12 cellular contexts compared by ENCODE assay signal in the genomic region with DNA sequence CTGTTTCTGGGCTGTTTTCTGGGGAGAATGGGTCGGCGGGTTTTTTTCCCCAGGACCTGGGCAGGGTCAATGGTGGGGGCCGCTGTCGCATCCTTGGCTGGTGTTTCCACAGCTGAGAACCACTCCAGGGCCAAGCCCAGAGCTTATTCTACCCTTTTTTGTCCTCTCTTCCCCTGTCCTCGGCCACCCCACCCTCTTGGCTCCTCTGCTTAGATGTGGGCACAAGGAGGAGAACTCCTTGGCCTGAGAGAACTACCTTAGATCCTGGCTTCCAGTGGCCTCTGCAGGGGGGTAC. TPM values are rescaled to one million over a fixed set of nuclear protein-coding genes. Genes with fewer than 3 reads are reported as not detected.
DNase-seq lines count a peak whose midpoint lies in the region; ATAC-seq and TF ChIP-seq lines count a peak whose summit lies in the region.
"Had no signal": no experiment of that assay in that cellular context is flagged by ENCODE, and none has a peak within 500 bp of the region (broad histone marks: within the 10 kb centered on the region; RNA-seq: fewer than 3 reads in every experiment).

No MANE protein-coding gene starts in this region.

- POLR2A ChIA-PET in PC-9 (lab: Charles Lee; ENCODE audit: unreplicated experiment) = no interaction called here

- no peaks in the 10 kb centered on the region for H3K9me2 ChIP-seq in PC-9 (ENCODE audit: insufficient read depth)

- H3K36me3 ChIP-seq in left lung (no peaks in the 10 kb centered on the region), PC-9 (ENCODE audit: low read depth) (no peaks in the 10 kb centered on the region)

- peak overlapping the region in 1 of 2 donors; percentile 38 for H3K4me3 ChIP-seq in left lung
- no peak overlapping the region for H3K4me3 ChIP-seq in PC-9

- H3K4me1 ChIP-seq in left lung (peaks cover 27 to 75% of the 10 kb centered on the region in 2 donors), PC-9 (replicated peaks; ENCODE audit: insufficient read depth) (peaks cover 21% of the 10 kb centered on the region)

- no peaks in the 10 kb centered on the region for H4K20me1 ChIP-seq in PC-9 (ENCODE audit: insufficient read depth)

- no peak for TF ChIP-seq CTCF in left lung (IDR thresholded peaks at IDR 0.05)
- TF ChIP-seq CTCF in PC-9 (conservative IDR thresholded peaks at IDR 0.05) = no peak

- H3K36me3 Mint-ChIP-seq in T-helper 1 cell treated with Interleukin-12 subunit alpha and Interleukin-12 subunit beta and Interleukin-4 antibody, amounts not matched to agents 30 μg/mL and 1 μg/mL, for 36 hours (ENCODE audit: low read depth) = peaks cover 23% of the 10 kb centered on the region
- peaks cover 32% of the 10 kb centered on the region for H3K36me3 Mint-ChIP-seq in activated T-helper 1 cell treated with anti-CD3 and anti-CD28 coated beads, Interleukin-12 subunit alpha, Interleukin-12 subunit beta, Interleukin-2, Interleukin-4 antibody, amounts not matched to agents 30 ng/mL and 10 ng/mL and 1 ng/mL, durations not matched to agents 14 hours and 24 hours and 36 hours (ENCODE audit: low read depth)
- H3K36me3 Mint-ChIP-seq in stimulated activated memory B cell treated with anti-CD40 and anti-IgM and Interleukin-4, amounts not matched to agents 10 μg/mL and 1 μg/mL and 100 μg/mL, for 72 hours = no peaks in the 10 kb centered on the region

- peak overlapping the region; percentile 74 for H3K4me3 Mint-ChIP-seq in T-helper 1 cell treated with Interleukin-12 subunit alpha and Interleukin-12 subunit beta and Interleukin-4 antibody, amounts not matched to agents 30 μg/mL and 1 μg/mL, for 36 hours
- H3K4me3 Mint-ChIP-seq in activated T-helper 1 cell treated with anti-CD3 and anti-CD28 coated beads, Interleukin-12 subunit alpha, Interleukin-12 subunit beta, Interleukin-2, Interleukin-4 antibody, amounts not matched to agents 30 ng/mL and 10 ng/mL and 1 ng/mL, durations not matched to agents 14 hours and 24 hours and 36 hours = no peak overlapping the region
- H3K4me3 Mint-ChIP-seq in stimulated activated memory B cell treated with anti-CD40 and anti-IgM and Interleukin-4, amounts not matched to agents 10 μg/mL and 1 μg/mL and 100 μg/mL, for 72 hours = peak overlapping the region; percentile 87

- peaks cover 7% of the 10 kb centered on the region for H3K9me3 Mint-ChIP-seq in T-helper 1 cell treated with Interleukin-12 subunit alpha and Interleukin-12 subunit beta and Interleukin-4 antibody, amounts not matched to agents 30 μg/mL and 1 μg/mL, for 36 hours
- H3K9me3 Mint-ChIP-seq in activated T-helper 1 cell treated with anti-CD3 and anti-CD28 coated beads, Interleukin-12 subunit alpha, Interleukin-12 subunit beta, Interleukin-2, Interleukin-4 antibody, amounts not matched to agents 30 ng/mL and 10 ng/mL and 1 ng/mL, durations not matched to agents 14 hours and 24 hours and 36 hours = no peaks in the 10 kb centered on the region
- no peaks in the 10 kb centered on the region for H3K9me3 Mint-ChIP-seq in stimulated activated memory B cell treated with anti-CD40 and anti-IgM and Interleukin-4, amounts not matched to agents 10 μg/mL and 1 μg/mL and 100 μg/mL, for 72 hours

- peaks cover 10% of the 10 kb centered on the region for H3K27me3 Mint-ChIP-seq in T-helper 1 cell treated with Interleukin-12 subunit alpha and Interleukin-12 subunit beta and Interleukin-4 antibody, amounts not matched to agents 30 μg/mL and 1 μg/mL, for 36 hours (ENCODE audit: low read depth)
- peaks cover 3% of the 10 kb centered on the region for H3K27me3 Mint-ChIP-seq in activated T-helper 1 cell treated with anti-CD3 and anti-CD28 coated beads, Interleukin-12 subunit alpha, Interleukin-12 subunit beta, Interleukin-2, Interleukin-4 antibody, amounts not matched to agents 30 ng/mL and 10 ng/mL and 1 ng/mL, durations not matched to agents 14 hours and 24 hours and 36 hours (ENCODE audit: insufficient read depth)
- no peaks in the 10 kb centered on the region for H3K27me3 Mint-ChIP-seq in stimulated activated memory B cell treated with anti-CD40 and anti-IgM and Interleukin-4, amounts not matched to agents 10 μg/mL and 1 μg/mL and 100 μg/mL, for 72 hours

- DNase-seq in T-helper 1 cell (no peak), left lung (no peak), PC-9 (no peak)
- no peak for DNase-seq in activated T-helper 1 cell treated with anti-CD3 and anti-CD28 coated beads, Interleukin-12 subunit alpha, Interleukin-12 subunit beta, Interleukin-2, Interleukin-4 antibody, amounts not matched to agents 30 ng/mL and 10 ng/mL and 1 ng/mL, durations not matched to agents 14 hours and 24 hours and 36 hours (ENCODE audit: low spot score)
- DNase-seq: glutamatergic neuron, NCI-H2171, occipital lobe had no signal

- H3K9me3 ChIP-seq in left lung (no peaks in the 10 kb centered on the region), PC-9 (ENCODE audit: insufficient read depth, low read depth) (no peaks in the 10 kb centered on the region)

- no peaks in the 10 kb centered on the region for H3K79me2 ChIP-seq in PC-9 (ENCODE audit: low read depth)

- no peak overlapping the region for H3K4me2 ChIP-seq in PC-9

- no TSS peak for BruUV-seq in PC-9 (replicated peaks; lab: Mats Ljungman, UMichigan)

- H3K4me1 Mint-ChIP-seq in T-helper 1 cell treated with Interleukin-12 subunit alpha and Interleukin-12 subunit beta and Interleukin-4 antibody, amounts not matched to agents 30 μg/mL and 1 μg/mL, for 36 hours (ENCODE audit: low read depth) = peaks cover 54% of the 10 kb centered on the region
- peaks cover 80% of the 10 kb centered on the region for H3K4me1 Mint-ChIP-seq in activated T-helper 1 cell treated with anti-CD3 and anti-CD28 coated beads, Interleukin-12 subunit alpha, Interleukin-12 subunit beta, Interleukin-2, Interleukin-4 antibody, amounts not matched to agents 30 ng/mL and 10 ng/mL and 1 ng/mL, durations not matched to agents 14 hours and 24 hours and 36 hours (ENCODE audit: low read depth)
- peaks cover 86% of the 10 kb centered on the region for H3K4me1 Mint-ChIP-seq in stimulated activated memory B cell treated with anti-CD40 and anti-IgM and Interleukin-4, amounts not matched to agents 10 μg/mL and 1 μg/mL and 100 μg/mL, for 72 hours

- CTCF ChIA-PET in PC-9 (lab: Charles Lee) = no interaction called here

- ATAC-seq in left lung = no peak
- ATAC-seq in stimulated activated memory B cell treated with anti-CD40 and anti-IgM and Interleukin-4, amounts not matched to agents 10 μg/mL and 1 μg/mL and 100 μg/mL, for 72 hours = no peak
- no peak for ATAC-seq in GM19023 (IDR thresholded peaks at IDR 0.05; ENCODE audit: unreplicated experiment)
- ATAC-seq in GM19463 (IDR thresholded peaks at IDR 0.05; ENCODE audit: unreplicated experiment) = no peak

- H3F3A ChIP-seq in PC-9 (ENCODE audit: insufficient read depth, low read depth) = no peaks in the 10 kb centered on the region; the same call in 1 of the 2 replicates

- H3K27me3 ChIP-seq in left lung = no peaks in the 10 kb centered on the region
- no peaks in the 10 kb centered on the region for H3K27me3 ChIP-seq in PC-9 (ENCODE audit: insufficient read depth, low read depth)

- intact Hi-C loops in activated T-helper 1 cell treated with anti-CD3 and anti-CD28 coated beads, Interleukin-12 subunit alpha, Interleukin-12 subunit beta, Interleukin-2, Interleukin-4 antibody, amounts not matched to agents 30 ng/mL and 10 ng/mL and 1 ng/mL, durations not matched to agents 14 hours and 24 hours and 36 hours (cut with micrococcal nuclease) = loop anchor here (5.0 kb wide), 1 partner anchor 45 kb away; a partner anchor contains a TSS
- intact Hi-C loops in left lung (cut with DNase I) = no loop called here
- intact Hi-C loops in PC-9 (cut with micrococcal nuclease; ENCODE audit: unreplicated experiment) = no loop called here

- no peak overlapping the region for H2AFZ ChIP-seq in PC-9

- H3K27ac Mint-ChIP-seq in T-helper 1 cell treated with Interleukin-12 subunit alpha and Interleukin-12 subunit beta and Interleukin-4 antibody, amounts not matched to agents 30 μg/mL and 1 μg/mL, for 36 hours = peak overlapping the region; percentile 79
- peak overlapping the region; percentile 86 for H3K27ac Mint-ChIP-seq in activated T-helper 1 cell treated with anti-CD3 and anti-CD28 coated beads, Interleukin-12 subunit alpha, Interleukin-12 subunit beta, Interleukin-2, Interleukin-4 antibody, amounts not matched to agents 30 ng/mL and 10 ng/mL and 1 ng/mL, durations not matched to agents 14 hours and 24 hours and 36 hours
- H3K27ac Mint-ChIP-seq in stimulated activated memory B cell treated with anti-CD40 and anti-IgM and Interleukin-4, amounts not matched to agents 10 μg/mL and 1 μg/mL and 100 μg/mL, for 72 hours = peak overlapping the region; percentile 90

- H3K27ac ChIP-seq in left lung (peak overlapping the region; percentile 75 to 81), PC-9 (no peak overlapping the region)
- H3K27ac ChIP-seq: 22Rv1 had no signal

RNA-seq across cellular contexts. Expression of a gene that starts 4.0 kb away (rescaled TPM):
- total RNA-seq in activated T-helper 1 cell treated with anti-CD3 and anti-CD28 coated beads, Interleukin-12 subunit alpha, Interleukin-12 subunit beta, Interleukin-2, Interleukin-4 antibody, amounts not matched to agents 30 ng/mL and 10 ng/mL and 1 ng/mL, durations not matched to agents 14 hours and 24 hours and 36 hours = 6.7 and 7.3 TPM in 2 replicates
- total RNA-seq in left lung = 10 to 100 TPM in 1 of 2 donors, 1 to 10 TPM in 1; 3.4 to 15.2 TPM
- 0.70 and 0.75 TPM in 2 replicates for total RNA-seq in PC-9 (2021)

RNA-seq across cellular contexts. Expression of a gene that starts 16.3 kb away (rescaled TPM):
- total RNA-seq in activated T-helper 1 cell treated with anti-CD3 and anti-CD28 coated beads, Interleukin-12 subunit alpha, Interleukin-12 subunit beta, Interleukin-2, Interleukin-4 antibody, amounts not matched to agents 30 ng/mL and 10 ng/mL and 1 ng/mL, durations not matched to agents 14 hours and 24 hours and 36 hours = 34.3 TPM in 2 replicates
- total RNA-seq in left lung = 10 to 100 TPM in 1 of 2 donors, 1 to 10 TPM in 1; 6.4 to 17.6 TPM
- total RNA-seq in PC-9 (2021) = not detected in 2 replicates

RNA-seq across cellular contexts. Expression of a gene that starts 44.5 kb away (rescaled TPM):
- 219 and 223 TPM in 2 replicates for total RNA-seq in activated T-helper 1 cell treated with anti-CD3 and anti-CD28 coated beads, Interleukin-12 subunit alpha, Interleukin-12 subunit beta, Interleukin-2, Interleukin-4 antibody, amounts not matched to agents 30 ng/mL and 10 ng/mL and 1 ng/mL, durations not matched to agents 14 hours and 24 hours and 36 hours
- total RNA-seq in left lung = 10 to 100 TPM; 40.5 to 52.1 TPM
- 12.6 and 19.0 TPM in 2 replicates for total RNA-seq in PC-9 (2021)
